24 cellular contexts compared by ENCODE assay signal in the genomic region with DNA sequence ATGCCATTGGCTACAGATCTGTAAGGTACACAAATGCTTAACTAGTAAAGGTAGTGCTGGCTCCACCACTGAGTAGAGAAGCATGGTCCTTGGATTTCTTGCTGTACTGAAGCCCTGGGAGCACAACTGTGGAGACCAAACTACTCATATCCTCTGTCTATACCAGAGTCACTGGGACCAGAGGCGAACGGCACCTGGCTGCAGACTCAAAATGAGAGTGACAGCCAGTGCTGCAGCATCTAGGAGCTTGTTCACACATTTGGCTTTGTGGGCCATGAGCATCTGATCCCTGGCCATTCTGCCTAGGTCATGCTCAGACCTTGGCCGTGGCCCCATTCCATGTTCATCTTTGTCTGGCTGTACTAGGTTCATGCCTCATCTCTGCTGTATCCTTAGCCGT. TPM values are rescaled to one million over a fixed set of nuclear protein-coding genes. Genes with fewer than 3 reads are reported as not detected.
"Had no signal": no experiment of that assay in that cellular context is flagged by ENCODE, and none has a peak within 500 bp of the region (broad histone marks: within the 10 kb centered on the region; RNA-seq: fewer than 3 reads in every experiment).

No MANE protein-coding gene starts in this region.

- DNase-seq: activated CD4-positive, alpha-beta T cell treated with anti-CD3 and anti-CD28 coated beads, Interleukin-2, amount 50 U/mL, for 48 hours; activated CD4-positive, CD25-positive, alpha-beta regulatory T cell treated with anti-CD3 and anti-CD28 coated beads, Interleukin-2, amount 50 U/mL, for 72 hours; activated naive CD4-positive, alpha-beta T cell treated with Interleukin-2 at 50 U/mL for 16 hours; activated naive CD8-positive, alpha-beta T cell treated with anti-CD3 and anti-CD28 coated beads, Interleukin-2, amount 10 ng/mL, durations not matched to agents 7 days and 5 days; activated T-cell treated with anti-CD3 and anti-CD28 coated beads, Interleukin-2, amount 50 U/mL, for 24 hours; amygdala; dorsolateral prefrontal cortex; erythroblast; left lung; nephron progenitor cell; nucleus accumbens; posterior cingulate gyrus; sigmoid colon; stimulated activated CD4-positive, alpha-beta T cell treated with anti-CD3 and anti-CD28 coated beads, Interleukin-4, amount 100 ng/mL, for 4 hours; stimulated activated naive CD4-positive, alpha-beta T cell had no signal

- H3K4me1 Mint-ChIP-seq: nephron progenitor cell had no signal

- H3K27me3 Mint-ChIP-seq: activated T-cell treated with anti-CD3 and anti-CD28 coated beads, Interleukin-2, amount 50 U/mL, for 24 hours had no signal

- H3K27ac ChIP-seq: dorsolateral prefrontal cortex, left lung, sigmoid colon, VCaP had no signal

- ATAC-seq: left lung had no signal

- H3K4me3 ChIP-seq: dorsolateral prefrontal cortex, left lung, sigmoid colon had no signal

- H3K4me3 Mint-ChIP-seq: activated naive CD8-positive, alpha-beta T cell treated with anti-CD3 and anti-CD28 coated beads, Interleukin-2, amount 10 ng/mL, durations not matched to agents 7 days and 5 days; activated T-cell treated with anti-CD3 and anti-CD28 coated beads, Interleukin-2, amount 50 U/mL, for 24 hours; nephron progenitor cell had no signal

- H3K9me3 Mint-ChIP-seq: activated naive CD8-positive, alpha-beta T cell treated with anti-CD3 and anti-CD28 coated beads, Interleukin-2, amount 10 ng/mL, durations not matched to agents 7 days and 5 days; activated T-cell treated with anti-CD3 and anti-CD28 coated beads, Interleukin-2, amount 50 U/mL, for 24 hours; activated T-helper 2 cell treated with anti-CD3 and anti-CD28 coated beads, Interferon-gamma antibody, Interleukin-2, Interleukin-4, amounts not matched to agents 10 μg/mL and 5 μg/mL and 100 μg/mL, durations not matched to agents 14 hours and 24 hours and 36 hours; nephron progenitor cell had no signal

- H3K27ac Mint-ChIP-seq: activated naive CD8-positive, alpha-beta T cell treated with anti-CD3 and anti-CD28 coated beads, Interleukin-2, amount 10 ng/mL, durations not matched to agents 7 days and 5 days; activated T-cell treated with anti-CD3 and anti-CD28 coated beads, Interleukin-2, amount 50 U/mL, for 24 hours; activated T-helper 2 cell treated with anti-CD3 and anti-CD28 coated beads, Interferon-gamma antibody, Interleukin-2, Interleukin-4, amounts not matched to agents 10 μg/mL and 5 μg/mL and 100 μg/mL, durations not matched to agents 14 hours and 24 hours and 36 hours; nephron progenitor cell had no signal

- H3K36me3 Mint-ChIP-seq: activated naive CD8-positive, alpha-beta T cell treated with anti-CD3 and anti-CD28 coated beads, Interleukin-2, amount 10 ng/mL, durations not matched to agents 7 days and 5 days had no signal

RNA-seq across cellular contexts. Expression of gene LRRC18, which starts 31.9 kb away (rescaled TPM):
- total RNA-seq: activated T-helper 2 cell treated with anti-CD3 and anti-CD28 coated beads, Interferon-gamma antibody, Interleukin-2, Interleukin-4, amounts not matched to agents 10 μg/mL and 5 μg/mL and 100 μg/mL, durations not matched to agents 14 hours and 24 hours and 36 hours; cardiac septum; dorsolateral prefrontal cortex; frontal cortex; kidney epithelial cell; lung microvascular endothelial cell; myocyte; renal cortical epithelial cell; sigmoid colon; ureter had no signal
